21 cellular contexts compared by ENCODE assay signal in genomic region chr4:180314972-180315371, GRCh38.
DNase-seq lines count a peak whose midpoint lies in the region; ATAC-seq and TF ChIP-seq lines count a peak whose summit lies in the region.
"Had no signal": no experiment of that assay in that cellular context is flagged by ENCODE, and none has a peak within 500 bp of the region (broad histone marks: within the 10 kb centered on the region; RNA-seq: fewer than 3 reads in every experiment).

No MANE protein-coding gene starts in this region.

- DNase-seq in GM10248 (ENCODE audit: extremely low spot score) (peak; percentile 2), NAMALWA (ENCODE audit: low spot score) (peak; percentile 46), vagina (ENCODE audit: extremely low spot score in 2 of 2) (no peak), AG08396 (ENCODE audit: low spot score) (no peak)
- DNase-seq in activated CD8-positive, alpha-beta T cell treated with anti-CD3 and anti-CD28 coated beads for 36 hours, result no peak
- DNase-seq: activated CD8-positive, alpha-beta memory T cell treated with anti-CD3 and anti-CD28 coated beads for 24 hours; CD4-positive, alpha-beta T cell; DMS53; HFFc6; left colon; NCI-H1694; NCI-H446 treated with DMSO at 0.1 percent for 48 hours; Right ventricle myocardium superior; upper lobe of left lung had no signal

- no peaks in the 10 kb centered on the region for H3K9me3 ChIP-seq in vagina
- H3K9me3 ChIP-seq: A549, upper lobe of left lung had no signal

- H3K4me1 Mint-ChIP-seq in activated CD8-positive, alpha-beta T cell treated with anti-CD3 and anti-CD28 coated beads for 36 hours (ENCODE audit: low read depth), result no peaks in the 10 kb centered on the region

- no peaks in the 10 kb centered on the region for H3K36me3 Mint-ChIP-seq in activated CD8-positive, alpha-beta T cell treated with anti-CD3 and anti-CD28 coated beads for 36 hours (ENCODE audit: low read depth)

- ATAC-seq in GM19328 (IDR thresholded peaks at IDR 0.05; ENCODE audit: unreplicated experiment) (peak; percentile 74), HG02798 (IDR thresholded peaks at IDR 0.05; ENCODE audit: poor library complexity, unreplicated experiment) (peak; percentile 74), GM19455 (IDR thresholded peaks at IDR 0.05; ENCODE audit: unreplicated experiment) (no peak)
- ATAC-seq in activated CD8-positive, alpha-beta T cell treated with anti-CD3 and anti-CD28 coated beads for 36 hours, result no peak
- ATAC-seq: A549, left colon had no signal

- H3K4me3 ChIP-seq in vagina, result no peak overlapping the region
- H3K4me3 ChIP-seq: A549, upper lobe of left lung had no signal

- CTCF ChIA-PET in GM10248 (lab: Yijun Ruan, JAX), result interaction anchor here (1.0 kb wide), 1 partner anchor 9 kb away, joined by 3 read pairs; no protein-coding TSS in a partner anchor
- CTCF ChIA-PET in activated CD8-positive, alpha-beta T cell treated with anti-CD3 and anti-CD28 coated beads for 36 hours (lab: Charles Lee), result no interaction called here

- TF ChIP-seq CTCF in GM10248 (IDR thresholded peaks at IDR 0.05; ENCODE audit: control extremely low read depth, extremely low read depth, low read depth, missing control alignments) (no peak), vagina (IDR thresholded peaks at IDR 0.05) (no peak)
- no peak for TF ChIP-seq CTCF in activated CD8-positive, alpha-beta T cell treated with anti-CD3 and anti-CD28 coated beads for 36 hours (IDR thresholded peaks at IDR 0.05)

- H3K27ac Mint-ChIP-seq in activated CD8-positive, alpha-beta T cell treated with anti-CD3 and anti-CD28 coated beads for 36 hours, result no peak overlapping the region
- H3K27ac Mint-ChIP-seq: CD4-positive, alpha-beta T cell; dendritic cell treated with granulocyte-macrophage colony-stimulating factor and Interleukin-4, amounts not matched to agents 40 ng/mL and 50 ng/mL, for 4 days; HFFc6; stimulated activated naive CD8-positive, alpha-beta T cell treated with anti-CD3 and anti-CD28 coated beads, Interleukin-15, Interleukin-2, amounts not matched to agents 100 ng/mL and 50 ng/mL, for 24 hours; T-helper 1 cell treated with Interleukin-12 subunit alpha and Interleukin-12 subunit beta and Interleukin-4 antibody, amounts not matched to agents 30 μg/mL and 1 μg/mL, for 36 hours had no signal

- POLR2A ChIA-PET in GM10248 (lab: Yijun Ruan, JAX), result no interaction called here
- POLR2A ChIA-PET in activated CD8-positive, alpha-beta T cell treated with anti-CD3 and anti-CD28 coated beads for 36 hours (lab: Charles Lee), result no interaction called here

- H3K9me3 Mint-ChIP-seq in activated CD8-positive, alpha-beta T cell treated with anti-CD3 and anti-CD28 coated beads for 36 hours, result peaks cover 1% of the 10 kb centered on the region

- H3K27ac ChIP-seq in vagina, result no peak overlapping the region
- H3K27ac ChIP-seq: A549, upper lobe of left lung had no signal

- intact Hi-C loops in activated CD8-positive, alpha-beta T cell treated with anti-CD3 and anti-CD28 coated beads for 36 hours (cut with micrococcal nuclease), result no loop called here
- intact Hi-C loops in vagina (cut with DNase I), result no loop called here

- no peaks in the 10 kb centered on the region for H3K36me3 ChIP-seq in vagina
- H3K36me3 ChIP-seq: upper lobe of left lung had no signal

- no peaks in the 10 kb centered on the region for H3K4me1 ChIP-seq in vagina
- H3K4me1 ChIP-seq: A549, upper lobe of left lung had no signal

- no peaks in the 10 kb centered on the region for H3K27me3 ChIP-seq in vagina
- H3K27me3 ChIP-seq: upper lobe of left lung had no signal

- no peak for TF ChIP-seq POLR2A in vagina (IDR thresholded peaks at IDR 0.05)

- no peak overlapping the region for H3K4me3 Mint-ChIP-seq in activated CD8-positive, alpha-beta T cell treated with anti-CD3 and anti-CD28 coated beads for 36 hours
- H3K4me3 Mint-ChIP-seq: CD4-positive, alpha-beta T cell; dendritic cell treated with granulocyte-macrophage colony-stimulating factor and Interleukin-4, amounts not matched to agents 40 ng/mL and 50 ng/mL, for 4 days; HFFc6; stimulated activated naive CD8-positive, alpha-beta T cell treated with anti-CD3 and anti-CD28 coated beads, Interleukin-15, Interleukin-2, amounts not matched to agents 100 ng/mL and 50 ng/mL, for 24 hours; T-helper 1 cell treated with Interleukin-12 subunit alpha and Interleukin-12 subunit beta and Interleukin-4 antibody, amounts not matched to agents 30 μg/mL and 1 μg/mL, for 36 hours had no signal

- H3K27me3 Mint-ChIP-seq in activated CD8-positive, alpha-beta T cell treated with anti-CD3 and anti-CD28 coated beads for 36 hours, result no peaks in the 10 kb centered on the region
- H3K27me3 Mint-ChIP-seq: CD4-positive, alpha-beta T cell; dendritic cell treated with granulocyte-macrophage colony-stimulating factor and Interleukin-4, amounts not matched to agents 40 ng/mL and 50 ng/mL, for 4 days; stimulated activated naive CD8-positive, alpha-beta T cell treated with anti-CD3 and anti-CD28 coated beads, Interleukin-15, Interleukin-2, amounts not matched to agents 100 ng/mL and 50 ng/mL, for 24 hours had no signal

Comparison
In these comparisons a context has a peak if more than half of its experiments do, and no peak if none do; other contexts are left out.
1. DNase-seq: peak in GM10248 (single experiment) and NAMALWA (single experiment); none in activated CD8-positive, alpha-beta T cell treated with anti-CD3 and anti-CD28 coated beads for 36 hours (single experiment), vagina (0 of 2) and AG08396 (single experiment).
2. ATAC-seq: peak in GM19328 (single experiment) and HG02798 (single experiment); none in GM19455 (single experiment) and activated CD8-positive, alpha-beta T cell treated with anti-CD3 and anti-CD28 coated beads for 36 hours (single experiment).